Comparison of ENCODE assay signal across 8 cellular contexts in the genomic region with DNA sequence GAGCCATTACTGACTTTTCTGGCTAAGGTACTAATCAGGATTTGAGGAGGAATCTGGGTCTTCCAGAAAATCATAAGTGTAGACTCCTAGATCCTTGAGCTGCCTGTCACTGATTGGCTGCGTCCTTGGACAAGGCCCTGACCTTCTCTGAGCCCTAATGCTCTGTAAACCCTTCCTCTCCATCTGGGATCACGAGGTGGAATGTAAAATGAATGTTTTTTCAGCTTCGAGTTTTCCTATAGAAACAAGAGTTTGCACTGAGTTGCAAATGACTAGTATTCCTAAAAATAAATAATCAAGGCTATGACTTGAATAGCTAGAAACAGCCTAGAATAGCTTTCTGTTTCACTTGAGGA. TPM values are rescaled to one million over a fixed set of nuclear protein-coding genes. Genes with fewer than 3 reads are reported as not detected.
DNase-seq lines count a peak whose midpoint lies in the region; ATAC-seq and TF ChIP-seq lines count a peak whose summit lies in the region.

No MANE protein-coding gene starts in this region.

- H3K9me3 ChIP-seq in A673 (ENCODE audit: low read depth, low read length, poor library complexity, severe bottlenecking), result no peaks in the 10 kb centered on the region

- H3K27ac Mint-ChIP-seq in IgD-negative memory B cell (no peak overlapping the region), MCF 10A (ENCODE audit: low read depth, unreplicated experiment) (peak overlapping the region; percentile 8)
- peak overlapping the region in 3 of 10 donors; percentile 84 to 93 (median 90) for H3K27ac Mint-ChIP-seq in naive thymus-derived CD8-positive, alpha-beta T cell

- BruUV-seq in A673 (replicated peaks; lab: Mats Ljungman, UMichigan), result no TSS peak
- no TSS peak for BruUV-seq in MCF 10A (replicated peaks; lab: Mats Ljungman, UMichigan)

- TF ChIP-seq CTCF in A673 (conservative IDR thresholded peaks at IDR 0.05; ENCODE audit: low read depth, low read length) (no peak), MCF 10A (IDR thresholded peaks at IDR 0.05; ENCODE audit: unreplicated experiment) (no peak)

- H3K27me3 ChIP-seq in A673 (replicated peaks; ENCODE audit: insufficient read depth, low read depth, low read length, poor library complexity), result no peaks in the 10 kb centered on the region

- H3K27me3 Mint-ChIP-seq in IgD-negative memory B cell, result peaks cover 8% of the 10 kb centered on the region
- no peaks in the 10 kb centered on the region for H3K27me3 Mint-ChIP-seq in MCF 10A (ENCODE audit: insufficient read depth, unreplicated experiment)
- no peaks in the 10 kb centered on the region for H3K27me3 Mint-ChIP-seq in naive thymus-derived CD8-positive, alpha-beta T cell

- no peak overlapping the region for H3K27ac ChIP-seq in A673 (ENCODE audit: low read depth, low read length, poor library complexity, severe bottlenecking)

- POLR2A ChIA-PET in A673 (lab: Charles Lee; ENCODE audit: low non-redundant PET), result no interaction called here
- POLR2A ChIA-PET in MCF 10A (lab: Yijun Ruan, JAX), result interaction anchor here (0.9 to 21.8 kb wide), 10 partner anchors 7 to 151 kb away, joined by 4 to 513 read pairs (median 9); a partner anchor contains a TSS
- POLR2A ChIA-PET in naive thymus-derived CD8-positive, alpha-beta T cell (lab: Charles Lee), result interaction anchor here (1.0 to 4.0 kb wide), 2 partner anchors 9 to 88 kb away, joined by 4 to 28 read pairs; no protein-coding TSS in a partner anchor

- no peak for TF ChIP-seq POLR2A in erythroblast (IDR thresholded peaks at IDR 0.05; ENCODE audit: low read length)

- DNase-seq in A673 (ENCODE audit: low spot score), result no peak
- DNase-seq in MCF 10A (ENCODE audit: unreplicated experiment), result no peak
- no peak for DNase-seq in naive thymus-derived CD8-positive, alpha-beta T cell
- DNase-seq in activated effector memory CD4-positive, alpha-beta T cell treated with Interleukin-2 at 50 U/mL for 16 hours, result no peak
- DNase-seq in erythroblast (lab: John Stamatoyannopoulos, UW), result no peak

- peaks cover 3% of the 10 kb centered on the region for H3K36me3 Mint-ChIP-seq in IgD-negative memory B cell
- H3K36me3 Mint-ChIP-seq in MCF 10A (ENCODE audit: insufficient read depth, unreplicated experiment), result no peaks in the 10 kb centered on the region
- no peaks in the 10 kb centered on the region for H3K36me3 Mint-ChIP-seq in naive thymus-derived CD8-positive, alpha-beta T cell

- peak overlapping the region; percentile 67 to 96 (median 79) for H3K4me3 Mint-ChIP-seq in IgD-negative memory B cell
- peak overlapping the region; percentile 71 for H3K4me3 Mint-ChIP-seq in MCF 10A (ENCODE audit: unreplicated experiment)
- peak overlapping the region; percentile 11 to 91 (median 86) for H3K4me3 Mint-ChIP-seq in naive thymus-derived CD8-positive, alpha-beta T cell

- H3K9me3 Mint-ChIP-seq in IgD-negative memory B cell (no peaks in the 10 kb centered on the region), MCF 10A (ENCODE audit: unreplicated experiment) (no peaks in the 10 kb centered on the region)
- no peaks in the 10 kb centered on the region for H3K9me3 Mint-ChIP-seq in naive thymus-derived CD8-positive, alpha-beta T cell

- intact Hi-C loops in A673 (cut with micrococcal nuclease; ENCODE audit: unreplicated experiment), result loop anchor here (5.0 to 10.0 kb wide), 2 partner anchors 149 to 346 kb away; a partner anchor contains a TSS
- intact Hi-C loops in MCF 10A (cut with micrococcal nuclease), result no loop called here

- H3K4me1 ChIP-seq in A673 (ENCODE audit: insufficient read depth, low read length, poor library complexity, severe bottlenecking), result peaks cover 44% of the 10 kb centered on the region

- CTCF ChIA-PET in A673 (lab: Charles Lee) (interaction anchor here (0.6 kb wide), 2 partner anchors 26 to 73 kb away, joined by 3 read pairs; no protein-coding TSS in a partner anchor), MCF 10A (lab: Yijun Ruan, JAX) (interaction anchor here (0.6 to 21.3 kb wide), 6 partner anchors 8 to 344 kb away, joined by 3 to 564 read pairs (median 5); a partner anchor contains a TSS)

- no peaks in the 10 kb centered on the region for H3K36me3 ChIP-seq in A673 (ENCODE audit: insufficient read depth, low read length, poor library complexity, severe bottlenecking)

- H3K4me3 ChIP-seq in A673 (ENCODE audit: low read depth, low read length, poor library complexity, severe bottlenecking), result peak overlapping the region; percentile 58

- H3K4me1 Mint-ChIP-seq in IgD-negative memory B cell, result peaks cover 14 to 26% (median 25%) of the 10 kb centered on the region in 3 donors
- peaks cover 55% of the 10 kb centered on the region for H3K4me1 Mint-ChIP-seq in MCF 10A (ENCODE audit: insufficient read depth, unreplicated experiment)
- H3K4me1 Mint-ChIP-seq in naive thymus-derived CD8-positive, alpha-beta T cell, result peaks cover 21 to 45% (median 40%) of the 10 kb centered on the region in 4 donors

- no peak for ATAC-seq in naive thymus-derived CD8-positive, alpha-beta T cell
- no peak for ATAC-seq in GM21528 (IDR thresholded peaks at IDR 0.05; ENCODE audit: low FRiP score, unreplicated experiment)
- ATAC-seq in HG03460 (IDR thresholded peaks at IDR 0.05; ENCODE audit: unreplicated experiment), result no peak

RNA-seq across cellular contexts. Expression of a gene that starts 1.1 kb away (rescaled TPM):
- total RNA-seq in A673 (2021), result 22.4 and 24.6 TPM in 2 replicates
- 0.34 TPM for polyA plus RNA-seq in IgD-negative memory B cell
- total RNA-seq in MCF 10A (2022), result 21.0 and 47.3 TPM in 2 replicates
- total RNA-seq in naive thymus-derived CD8-positive, alpha-beta T cell, result 1 to 10 TPM in 1 of 2 experiments, under 1 TPM in 1; 0.80 to 1.2 TPM
- 1 to 10 TPM in 1 of 3 donors, under 1 TPM in 2; 0.27 to 5.7 (median 0.81) TPM for polyA plus RNA-seq in naive thymus-derived CD8-positive, alpha-beta T cell

RNA-seq across cellular contexts. Expression of a gene that starts 17.3 kb away (rescaled TPM):
- total RNA-seq in A673 (2021) (1.4 and 1.5 TPM in 2 replicates), MCF 10A (2022) (1.3 and 2.0 TPM in 2 replicates)
- polyA plus RNA-seq in IgD-negative memory B cell, result not detected
- total RNA-seq in naive thymus-derived CD8-positive, alpha-beta T cell, result not detected
- not detected for polyA plus RNA-seq in naive thymus-derived CD8-positive, alpha-beta T cell

RNA-seq across cellular contexts. Expression of a gene that starts 23.5 kb away (rescaled TPM):
- not detected in 2 replicates for total RNA-seq in A673 (2021)
- polyA plus RNA-seq in IgD-negative memory B cell, result not detected
- 0.23 TPM in 1 of 2 replicates, not detected in the other for total RNA-seq in MCF 10A (2022)
- total RNA-seq in naive thymus-derived CD8-positive, alpha-beta T cell, result under 1 TPM in 1 of 2 experiments, not detected in 1; 0.27 TPM
- not detected for polyA plus RNA-seq in naive thymus-derived CD8-positive, alpha-beta T cell

RNA-seq across cellular contexts. Expression of a gene that starts 24.5 kb away (rescaled TPM):
- total RNA-seq in A673 (2021) (0.87 and 1.6 TPM in 2 replicates), MCF 10A (2022) (1.2 and 2.5 TPM in 2 replicates)
- polyA plus RNA-seq in IgD-negative memory B cell, result not detected
- total RNA-seq in naive thymus-derived CD8-positive, alpha-beta T cell, result not detected
- polyA plus RNA-seq in naive thymus-derived CD8-positive, alpha-beta T cell, result not detected

RNA-seq across cellular contexts. Expression of a gene that starts 56.7 kb away (rescaled TPM):
- total RNA-seq in A673 (2021), result 16.5 and 16.9 TPM in 2 replicates
- 25.7 TPM for polyA plus RNA-seq in IgD-negative memory B cell
- total RNA-seq in MCF 10A (2022), result 33.6 and 38.3 TPM in 2 replicates
- 10 to 100 TPM; 22.9 to 25.6 TPM for total RNA-seq in naive thymus-derived CD8-positive, alpha-beta T cell
- 10 to 100 TPM; 29.5 to 33.5 (median 33.4) TPM for polyA plus RNA-seq in naive thymus-derived CD8-positive, alpha-beta T cell
